In the genomic region with DNA sequence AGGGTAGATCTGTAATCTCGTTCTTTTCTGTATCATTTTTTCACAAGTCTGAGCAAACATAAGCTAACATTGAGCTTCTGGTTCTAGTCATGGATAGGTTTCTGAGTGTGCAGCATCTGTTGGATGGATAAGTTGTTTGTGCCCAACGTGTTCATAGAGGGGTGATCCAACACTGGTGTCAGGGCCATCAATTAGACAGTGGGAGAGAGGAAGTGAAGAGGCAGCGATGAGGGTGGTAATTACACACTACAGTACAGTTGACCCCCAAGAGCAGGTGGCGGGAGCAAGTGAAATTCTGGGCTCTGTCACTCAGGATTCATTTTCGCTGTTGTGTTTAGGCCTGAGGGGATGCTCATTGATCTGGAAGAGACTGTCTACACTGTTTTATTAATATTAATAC, we compare ENCODE assay signal across 17 cellular contexts.
"Had no signal": no experiment of that assay in that cellular context is flagged by ENCODE, and none has a peak within 500 bp of the region (broad histone marks: within the 10 kb centered on the region; RNA-seq: fewer than 3 reads in every experiment).

No MANE protein-coding gene starts in this region.

- H3K9me3 ChIP-seq: esophagus muscularis mucosa, left ventricle myocardium inferior, thoracic aorta, upper lobe of right lung had no signal

- H2AFZ ChIP-seq: parathyroid adenoma had no signal

- H3K4me1 ChIP-seq: esophagus muscularis mucosa, left ventricle myocardium inferior, parathyroid adenoma, upper lobe of right lung had no signal

- H3K36me3 ChIP-seq: esophagus muscularis mucosa, left ventricle myocardium inferior, thoracic aorta, upper lobe of right lung had no signal

- H3K9ac ChIP-seq: parathyroid adenoma had no signal

- H3K79me2 ChIP-seq: parathyroid adenoma had no signal

- H3K27ac ChIP-seq: esophagus muscularis mucosa, left ventricle myocardium inferior, parathyroid adenoma, thoracic aorta, upper lobe of right lung had no signal

- ATAC-seq: activated CD8-positive, alpha-beta T cell treated with anti-CD3 and anti-CD28 coated beads for 36 hours; stimulated activated effector memory CD8-positive, alpha-beta T cell treated with anti-CD3 and anti-CD28 coated beads, Interleukin-12 subunit alpha, Interleukin-12 subunit beta, amount 100 ng/mL, for 72 hours; upper lobe of right lung; WTC11 had no signal

- DNase-seq: activated CD4-positive, alpha-beta T cell treated with anti-CD3 and anti-CD28 coated beads for 4 hours; activated CD8-positive, alpha-beta T cell treated with anti-CD3 and anti-CD28 coated beads for 36 hours; activated gamma-delta T cell; activated T-cell treated with anti-CD3 and anti-CD28 coated beads, Interleukin-2, amount 50 U/mL, for 48 hours; amniotic stem cell; caudate nucleus; hypothalamus; kidney; left ventricle myocardium inferior; naive B cell; stimulated activated CD4-positive, alpha-beta T cell treated with anti-CD3 and anti-CD28 coated beads, Interleukin-12 subunit alpha, Interleukin-12 subunit beta, amount 100 ng/mL, for 4 hours; upper lobe of right lung had no signal

- H3K27me3 ChIP-seq: esophagus muscularis mucosa, upper lobe of right lung had no signal

- H3K4me3 ChIP-seq: esophagus muscularis mucosa, left ventricle myocardium inferior, thoracic aorta, upper lobe of right lung had no signal
